30 cellular contexts compared by ENCODE assay signal in genomic region chr6:28117386-28118050, GRCh38. TPM values are rescaled to one million over a fixed set of nuclear protein-coding genes. Genes with fewer than 3 reads are reported as not detected.
DNase-seq lines count a peak whose midpoint lies in the region; ATAC-seq and TF ChIP-seq lines count a peak whose summit lies in the region.
"Had no signal": no experiment of that assay in that cellular context is flagged by ENCODE, and none has a peak within 500 bp of the region (broad histone marks: within the 10 kb centered on the region; RNA-seq: fewer than 3 reads in every experiment).

No MANE protein-coding gene starts in this region.

- H3K36me3 Mint-ChIP-seq in HFFc6 (ENCODE audit: low read depth) (peaks cover 44% of the 10 kb centered on the region), T-helper 17 cell (ENCODE audit: low read depth) (peaks cover 12% of the 10 kb centered on the region)

- H3K36me3 ChIP-seq in MM.1S (replicated peaks; ENCODE audit: insufficient read depth, low read length): no peaks in the 10 kb centered on the region
- H3K36me3 ChIP-seq: uterus had no signal

- DNase-seq in ELR (ENCODE audit: low read depth) (peak; percentile 17), HFFc6 (no peak), T-helper 17 cell (no peak), foreskin fibroblast (peak; percentile 40 to 60), NCI-H1436 treated with DMSO at 0.1 percent for 48 hours (lab: John Stamatoyannopoulos, UW) (no peak), MM.1S (no peak)
- no peak for DNase-seq in activated CD8-positive, alpha-beta memory T cell treated with anti-CD3 and anti-CD28 coated beads, Interleukin-2, amount 50 U/mL, for 48 hours
- DNase-seq: ACHN; activated gamma-delta T cell treated with Interleukin-2 at 50 U/mL for 16 hours; activated naive CD8-positive, alpha-beta T cell treated with anti-CD3 and anti-CD28 coated beads, Interleukin-2, amount 50 U/mL, for 24 hours; activated T-cell treated with anti-CD3 and anti-CD28 coated beads, Interleukin-2, amount 50 U/mL, for 48 hours; CD8-positive, alpha-beta memory T cell; cortex of kidney; effector memory CD4-positive, alpha-beta T cell; foreskin melanocyte; heart left ventricle; kidney; NCI-H146; NCI-H2107; NCI-H345; posterior cingulate gyrus; right cardiac atrium; RPMI8226; SJCRH30; stimulated activated CD4-positive, alpha-beta T cell treated with anti-CD3 and anti-CD28 coated beads, Interleukin-12 subunit alpha, Interleukin-12 subunit beta, amount 100 ng/mL, for 4 hours; stimulated activated CD4-positive, alpha-beta T cell treated with anti-CD3 and anti-CD28 coated beads, Interleukin-2, amount 100 ng/mL, for 48 hours; stimulated activated naive CD8-positive, alpha-beta T cell treated with anti-CD3 and anti-CD28 coated beads, Interleukin-15, amount 100 ng/mL, for 72 hours; T-helper 1 cell; uterus had no signal

- no peaks in the 10 kb centered on the region for H3K27me3 ChIP-seq in MM.1S (replicated peaks; ENCODE audit: insufficient read depth, low read length)
- H3K27me3 ChIP-seq: heart left ventricle, neutrophil, SJCRH30, uterus had no signal

- H3K4me2 ChIP-seq in MM.1S (ENCODE audit: low read depth, low read length): no peak overlapping the region

- H3K4me3 ChIP-seq in foreskin fibroblast (ENCODE audit: low read depth in 1 of 2, low read length in 2 of 2): no peak overlapping the region
- H3K4me3 ChIP-seq in MM.1S (ENCODE audit: low read length): no peak overlapping the region
- H3K4me3 ChIP-seq: heart left ventricle, SJCRH30, uterus had no signal

- H3K4me1 Mint-ChIP-seq in HFFc6 (ENCODE audit: low read depth) (peaks cover 9% of the 10 kb centered on the region; the same call in 1 of the 2 replicates), T-helper 17 cell (peaks cover 4% of the 10 kb centered on the region)
- H3K4me1 Mint-ChIP-seq: activated naive CD8-positive, alpha-beta T cell treated with anti-CD3 and anti-CD28 coated beads, Interleukin-2, amount 50 U/mL, for 24 hours; CD8-positive, alpha-beta memory T cell had no signal

- no peaks in the 10 kb centered on the region for H3K79me2 ChIP-seq in MM.1S (ENCODE audit: low read length)

- H3K27ac Mint-ChIP-seq in HFFc6 (no peak overlapping the region; the same call in 1 of the 2 replicates), T-helper 17 cell (peak overlapping the region; percentile 27)
- H3K27ac Mint-ChIP-seq: activated naive CD8-positive, alpha-beta T cell treated with anti-CD3 and anti-CD28 coated beads, Interleukin-2, amount 50 U/mL, for 24 hours had no signal

- H3K4me3 Mint-ChIP-seq in HFFc6 (no peak overlapping the region), T-helper 17 cell (no peak overlapping the region)
- H3K4me3 Mint-ChIP-seq: activated naive CD8-positive, alpha-beta T cell treated with anti-CD3 and anti-CD28 coated beads, Interleukin-2, amount 50 U/mL, for 24 hours; stimulated activated naive CD8-positive, alpha-beta T cell treated with anti-CD3 and anti-CD28 coated beads, Interleukin-15, amount 100 ng/mL, for 72 hours had no signal

- H3F3A ChIP-seq in MM.1S (ENCODE audit: insufficient read depth, low read length): no peaks in the 10 kb centered on the region

- H3K27ac ChIP-seq in MM.1S (ENCODE audit: low read length): no peak overlapping the region
- H3K27ac ChIP-seq: heart left ventricle, neutrophil, SJCRH30, uterus had no signal

- H3K9ac ChIP-seq in MM.1S (ENCODE audit: low read length): no peak overlapping the region

- H3K9me2 ChIP-seq in MM.1S (replicated peaks; ENCODE audit: insufficient read depth, low read length): no peaks in the 10 kb centered on the region

- ATAC-seq in T-helper 17 cell: no peak
- ATAC-seq: activated naive CD8-positive, alpha-beta T cell treated with anti-CD3 and anti-CD28 coated beads, Interleukin-2, amount 50 U/mL, for 24 hours; heart left ventricle; right cardiac atrium; stimulated activated naive CD8-positive, alpha-beta T cell treated with anti-CD3 and anti-CD28 coated beads, Interleukin-15, amount 100 ng/mL, for 72 hours had no signal

- H3K4me1 ChIP-seq in MM.1S (ENCODE audit: low read length): no peaks in the 10 kb centered on the region
- H3K4me1 ChIP-seq: heart left ventricle, SJCRH30, uterus had no signal

- TF ChIP-seq CTCF in HFFc6 (IDR thresholded peaks at IDR 0.05) (peak; percentile 26; the same call in 1 of the 2 replicates), foreskin fibroblast (IDR thresholded peaks at IDR 0.05; ENCODE audit: low read depth, low read length) (no peak), MM.1S (IDR thresholded peaks at IDR 0.05; ENCODE audit: low read length) (no peak)

- H2AFZ ChIP-seq in MM.1S (ENCODE audit: low read length): no peak overlapping the region

- H3K27me3 Mint-ChIP-seq in HFFc6 (ENCODE audit: insufficient read depth) (no peaks in the 10 kb centered on the region; the same call in 1 of the 2 replicates), T-helper 17 cell (no peaks in the 10 kb centered on the region)
- H3K27me3 Mint-ChIP-seq: activated naive CD8-positive, alpha-beta T cell treated with anti-CD3 and anti-CD28 coated beads, Interleukin-2, amount 50 U/mL, for 24 hours; CD8-positive, alpha-beta memory T cell; stimulated activated naive CD8-positive, alpha-beta T cell treated with anti-CD3 and anti-CD28 coated beads, Interleukin-15, amount 100 ng/mL, for 72 hours had no signal

- H3K9me3 ChIP-seq in T-helper 17 cell (ENCODE audit: control insufficient read depth, low read length, poor library complexity, severe bottlenecking) (no peaks in the 10 kb centered on the region), MM.1S (replicated peaks; ENCODE audit: insufficient read depth, low read length) (no peaks in the 10 kb centered on the region)
- H3K9me3 ChIP-seq: heart left ventricle, neutrophil, SJCRH30, uterus had no signal

- H3K9me3 Mint-ChIP-seq in HFFc6: no peaks in the 10 kb centered on the region
- H3K9me3 Mint-ChIP-seq: activated naive CD8-positive, alpha-beta T cell treated with anti-CD3 and anti-CD28 coated beads, Interleukin-2, amount 50 U/mL, for 24 hours; CD8-positive, alpha-beta memory T cell; stimulated activated naive CD8-positive, alpha-beta T cell treated with anti-CD3 and anti-CD28 coated beads, Interleukin-15, amount 100 ng/mL, for 72 hours had no signal

- H4K20me1 ChIP-seq in MM.1S (ENCODE audit: insufficient read depth, low read length): no peaks in the 10 kb centered on the region

RNA-seq across cellular contexts. Expression of gene ZSCAN16, which starts 6.9 kb away (rescaled TPM):
- total RNA-seq in HFFc6 (2021; fragmentation: NEBNext Ultra II Directional; extraction: Animal tissue kit (Norgen Biotek cat#: 25700)): 1 to 10 TPM in 3 of 6 experiments, under 1 TPM in 3; 0.84 to 1.6 (median 1.1) TPM
- 1 to 10 TPM; 7.8 to 8.3 TPM for total RNA-seq in T-helper 17 cell

RNA-seq across cellular contexts. Expression of gene ZKSCAN8, which starts 24.2 kb away (rescaled TPM):
- total RNA-seq in HFFc6 (2021; fragmentation: NEBNext Ultra II Directional; extraction: Animal tissue kit (Norgen Biotek cat#: 25700)): 10 to 100 TPM; 13.2 to 15.3 (median 14.0) TPM
- total RNA-seq in T-helper 17 cell: 10 to 100 TPM; 20.2 to 24.6 TPM

RNA-seq across cellular contexts. Expression of gene ZNF165, which starts 37.1 kb away (rescaled TPM):
- total RNA-seq in HFFc6 (2021; fragmentation: NEBNext Ultra II Directional; extraction: Animal tissue kit (Norgen Biotek cat#: 25700)): under 1 TPM; 0.10 to 0.34 (median 0.20) TPM
- 1 to 10 TPM; 4.7 to 5.4 TPM for total RNA-seq in T-helper 17 cell

Comparison
In these comparisons a context has a peak if more than half of its experiments do, and no peak if none do; other contexts are left out.
1. DNase-seq: peak in ELR (single experiment) and foreskin fibroblast (2 of 2); none in HFFc6 (single experiment), T-helper 17 cell (0 of 3), activated CD8-positive, alpha-beta memory T cell treated with anti-CD3 and anti-CD28 coated beads, Interleukin-2, amount 50 U/mL, for 48 hours (single experiment), NCI-H1436 treated with DMSO at 0.1 percent for 48 hours (single experiment) and MM.1S (single experiment).
2. RNA of gene ZNF165, which starts 37.1 kb away (total RNA-seq): 4.7 to 5.4 TPM in T-helper 17 cell; 0.10 to 0.34 TPM in HFFc6; every median in the first group is over 4 times any median in the second.